1 cellular context compared by ENCODE assay signal in genomic region chr6:125200986-125201385, GRCh38.
TF ChIP-seq lines count a peak whose summit lies in the region.

No MANE protein-coding gene starts in this region.

TF ChIP-seq in IMR-90, 13 proteins besides CTCF, POLR2A, EP300 and RAD21:
- TF ChIP-seq RCOR1 (IDR thresholded peaks at IDR 0.05; ENCODE audit: insufficient replicate concordance, low read length) (no peak), ELK1 (IDR thresholded peaks at IDR 0.05; ENCODE audit: borderline replicate concordance, low read depth, low read length) (no peak), NFE2L2 (IDR thresholded peaks at IDR 0.05; ENCODE audit: low read depth, low read length) (no peak), CEBPB (IDR thresholded peaks at IDR 0.05; ENCODE audit: low read depth, low read length) (no peak), SMC3 (IDR thresholded peaks at IDR 0.05; ENCODE audit: low read depth, low read length) (no peak), BHLHE40 (IDR thresholded peaks at IDR 0.05; ENCODE audit: low read depth, low read length) (no peak), CHD1 (IDR thresholded peaks at IDR 0.05; ENCODE audit: low read depth, low read length) (no peak), RFX5 (IDR thresholded peaks at IDR 0.05; ENCODE audit: low read depth, low read length) (no peak), FOS (IDR thresholded peaks at IDR 0.05; ENCODE audit: low read depth, low read length) (no peak), MXI1 (IDR thresholded peaks at IDR 0.05; ENCODE audit: borderline replicate concordance, low read depth, low read length) (no peak), MAFK (IDR thresholded peaks at IDR 0.05; ENCODE audit: low read depth, low read length) (no peak), MAZ (IDR thresholded peaks at IDR 0.05; ENCODE audit: borderline replicate concordance, low read depth, low read length) (no peak)
TF ChIP-seq in IMR-90: peak in this region for 0.
